Comparison of ENCODE assay signal across 8 cellular contexts in the genomic region with DNA sequence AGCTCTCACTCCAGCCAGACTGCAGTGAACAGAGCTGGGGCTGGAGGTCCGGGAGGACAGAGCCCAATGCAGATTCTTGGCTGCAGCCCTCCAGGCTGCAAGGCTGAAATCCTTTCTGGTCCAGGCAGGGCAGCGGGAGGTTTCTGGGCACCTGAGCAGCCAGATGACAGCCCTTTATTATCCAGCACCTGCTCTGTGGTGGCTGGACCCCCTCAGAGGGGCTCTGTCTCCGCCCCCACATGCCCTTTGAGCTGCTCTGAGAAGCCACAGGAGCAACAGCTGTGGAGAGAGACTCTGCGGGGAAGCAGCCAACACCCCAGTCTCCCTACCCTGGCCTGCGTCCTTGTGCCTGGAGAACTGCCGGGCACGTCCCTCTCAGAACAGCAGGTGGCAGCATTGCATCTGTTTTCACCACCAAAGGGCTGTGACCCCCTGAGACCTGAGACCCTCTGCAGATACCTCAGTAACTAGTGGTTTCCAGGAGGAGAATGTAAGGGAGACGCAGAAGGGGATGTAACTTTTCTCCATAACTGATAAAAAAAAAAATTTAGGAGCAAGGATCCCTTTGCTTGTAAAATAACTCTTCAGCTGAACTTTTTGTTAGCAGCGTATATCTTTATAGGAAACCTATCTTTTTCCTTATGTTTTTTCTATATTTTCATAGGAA. TPM values are rescaled to one million over a fixed set of nuclear protein-coding genes. Genes with fewer than 3 reads are reported as not detected.
A peak's percentile ranks its signal among the peaks of the same experiment; 100 is the strongest.
DNase-seq lines count a peak whose midpoint lies in the region; ATAC-seq lines count a peak whose summit lies in the region.

No MANE protein-coding gene starts in this region.

- H3K9ac ChIP-seq in GM23248 = no peak overlapping the region

- H3K4me1 Mint-ChIP-seq in memory B cell = peaks cover 11% of the 10 kb centered on the region

- no peaks in the 10 kb centered on the region for H3K36me3 Mint-ChIP-seq in memory B cell

- no peak overlapping the region for H2AFZ ChIP-seq in GM23248

- 21 to 23% methylated on average over 9 of the region's 9 CpGs for WGBS in GM23248 (ENCODE audit: low coverage in 1 of 2, low lambda C conversion rate in 2 of 2, missing lambda C conversion rate in 2 of 2), 2 experiments

- no peaks in the 10 kb centered on the region for H3K36me3 ChIP-seq in GM23248 (ENCODE audit: low read depth)

- peaks cover 9% of the 10 kb centered on the region; the same call in 1 of the 2 replicates for H3F3A ChIP-seq in GM23248 (ENCODE audit: insufficient read depth)

- in situ Hi-C loops in ACHN (cut with HindIII; ENCODE audit: low pct_ligation_motif_present, low pct_unique_long_range_greater_than_20kb, low sequenced_read_pairs) = loop anchor here (25.0 kb wide), 1 partner anchor 149 kb away; the partner anchor contains the start of genes DHX58, HSPB9 and KAT2A
- in situ Hi-C loops in GM23248 (cut with MboI) = loop anchor here (10.0 kb wide), 1 partner anchor 152 kb away; the partner anchor contains the start of gene DHX58

- no peak overlapping the region for H3K4me2 ChIP-seq in GM23248 (ENCODE audit: unreplicated experiment)

- no peak overlapping the region for H3K27ac Mint-ChIP-seq in memory B cell

- H4K20me1 ChIP-seq in GM23248 (ENCODE audit: insufficient read depth) = no peaks in the 10 kb centered on the region

- no peak overlapping the region for H3K4me3 Mint-ChIP-seq in memory B cell

- no peaks in the 10 kb centered on the region for H3K27me3 ChIP-seq in GM23248 (replicated peaks; ENCODE audit: insufficient read depth)

- no peaks in the 10 kb centered on the region for H3K9me3 Mint-ChIP-seq in memory B cell

- H3K79me2 ChIP-seq in GM23248 (ENCODE audit: insufficient read depth) = peaks cover 12% of the 10 kb centered on the region

- H3K27me3 Mint-ChIP-seq in memory B cell = peaks cover 2% of the 10 kb centered on the region

- peaks cover 13% of the 10 kb centered on the region for H3K4me1 ChIP-seq in GM23248 (ENCODE audit: insufficient read depth)

- no peaks in the 10 kb centered on the region for H3K9me2 ChIP-seq in GM23248 (ENCODE audit: insufficient read depth)

- H3K27ac ChIP-seq in GM23248 = no peak overlapping the region

- H3K4me3 ChIP-seq in GM23248 = no peak overlapping the region

- no peaks in the 10 kb centered on the region for H3K9me3 ChIP-seq in GM23248 (ENCODE audit: low read depth)

- ATAC-seq in memory B cell (ENCODE audit: low read depth) (peak; percentile 28), GM19455 (IDR thresholded peaks at IDR 0.05; ENCODE audit: unreplicated experiment) (no peak)

- DNase-seq in ACHN = peak; percentile 64
- peak; percentile 74 for DNase-seq in GM23248
- peak; percentile 91 for DNase-seq in NCI-H69 (lab: John Stamatoyannopoulos, UW)
- DNase-seq in activated CD4-positive, alpha-beta T cell treated with anti-CD3 and anti-CD28 coated beads, Interleukin-2, amount 50 U/mL, for 4 hours = peak; percentile 64 to 68
- DNase-seq in ecto neural progenitor cell (ENCODE audit: low spot score) = peak; percentile 91
- DNase-seq in memory B cell (ENCODE audit: low spot score in 2 of 2) = peak; percentile 70 to 76
- peak; percentile 33 to 40 for DNase-seq in stimulated activated CD8-positive, alpha-beta memory T cell treated with anti-CD3 and anti-CD28 coated beads, Interleukin-15, amount 100 ng/mL, for 4 hours (ENCODE audit: low read depth in 2 of 2)

RNA-seq across cellular contexts. Expression of gene CNP, which starts 3.7 kb away (rescaled TPM):
- total RNA-seq in GM23248 (2014; rRNA removed; shearing (Covaris generic)) = 58.3 and 69.4 TPM in 2 replicates
- 103 and 107 TPM in 2 replicates for polyA plus RNA-seq in GM23248 (2016; fragmentation: Nextera tagmentation; extraction: Ambion mirVana)

RNA-seq across cellular contexts. Expression of gene ODAD4, which starts 32.5 kb away (rescaled TPM):
- total RNA-seq in GM23248 (2014; rRNA removed; shearing (Covaris generic)) = 0.25 and 0.54 TPM in 2 replicates
- 0.81 and 1.4 TPM in 2 replicates for polyA plus RNA-seq in GM23248 (2016; fragmentation: Nextera tagmentation; extraction: Ambion mirVana)

RNA-seq across cellular contexts. Expression of gene ACLY, which starts 44.1 kb away (rescaled TPM):
- 139 and 144 TPM in 2 replicates for total RNA-seq in GM23248 (2014; rRNA removed; shearing (Covaris generic))
- polyA plus RNA-seq in GM23248 (2016; fragmentation: Nextera tagmentation; extraction: Ambion mirVana) = 101 TPM in 2 replicates

RNA-seq across cellular contexts. Expression of gene DNAJC7, which starts 54.3 kb away (rescaled TPM):
- total RNA-seq in GM23248 (2014; rRNA removed; shearing (Covaris generic)) = 61.6 and 71.3 TPM in 2 replicates
- 69.3 and 73.5 TPM in 2 replicates for polyA plus RNA-seq in GM23248 (2016; fragmentation: Nextera tagmentation; extraction: Ambion mirVana)

RNA-seq across cellular contexts. Expression of gene NKIRAS2, which starts 57.0 kb away (rescaled TPM):
- total RNA-seq in GM23248 (2014; rRNA removed; shearing (Covaris generic)) = 70.8 and 71.2 TPM in 2 replicates
- 66.5 and 67.5 TPM in 2 replicates for polyA plus RNA-seq in GM23248 (2016; fragmentation: Nextera tagmentation; extraction: Ambion mirVana)

Comparison
In these comparisons a context has a peak if more than half of its experiments do, and no peak if none do; other contexts are left out.
1. DNase-seq: peak in every context shown above with its lines; median percentile 91 in NCI-H69; 91 in ecto neural progenitor cell; 74 in GM23248; 73 in memory B cell; 66 in activated CD4-positive, alpha-beta T cell treated with anti-CD3 and anti-CD28 coated beads, Interleukin-2, amount 50 U/mL, for 4 hours; 64 in ACHN; 36 in stimulated activated CD8-positive, alpha-beta memory T cell treated with anti-CD3 and anti-CD28 coated beads, Interleukin-15, amount 100 ng/mL, for 4 hours.